Comparison of ENCODE assay signal across 16 cellular contexts in the genomic region with DNA sequence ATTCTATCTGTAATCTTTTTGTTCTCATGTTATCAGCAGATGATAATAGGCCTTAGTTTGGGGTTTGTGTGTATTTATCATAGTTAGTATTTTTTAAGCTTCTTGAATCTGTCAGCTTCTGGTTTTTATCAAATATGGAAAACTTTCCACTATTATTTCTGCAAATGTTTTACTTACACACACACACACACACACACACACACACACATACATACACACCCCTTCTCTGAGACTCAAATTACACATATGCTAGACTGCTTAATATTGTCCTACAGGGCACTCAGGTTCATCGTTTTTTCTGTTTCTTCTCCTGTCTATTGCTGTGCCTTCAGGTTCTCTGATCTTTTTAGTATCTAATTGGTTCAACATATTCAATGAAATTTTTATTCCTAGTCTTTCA.
"Had no signal": no experiment of that assay in that cellular context is flagged by ENCODE, and none has a peak within 500 bp of the region (broad histone marks: within the 10 kb centered on the region; RNA-seq: fewer than 3 reads in every experiment).

No MANE protein-coding gene starts in this region.

- H3K27ac Mint-ChIP-seq: activated CD4-positive, alpha-beta T cell treated with anti-CD3 and anti-CD28 coated beads, Interleukin-2, amount 10 ng/mL, durations not matched to agents 7 days and 5 days; activated naive CD8-positive, alpha-beta T cell treated with anti-CD3 and anti-CD28 coated beads for 36 hours; stimulated activated effector memory CD8-positive, alpha-beta T cell treated with anti-CD3 and anti-CD28 coated beads, Interleukin-12 subunit alpha, Interleukin-12 subunit beta, amount 100 ng/mL, for 72 hours; T-helper 2 cell treated with Interferon-gamma antibody and Interleukin-4, amounts not matched to agents 5 μg/mL and 100 μg/mL, for 36 hours had no signal

- H3K4me3 Mint-ChIP-seq: activated CD4-positive, alpha-beta T cell treated with anti-CD3 and anti-CD28 coated beads, Interleukin-2, amount 10 ng/mL, durations not matched to agents 7 days and 5 days; activated naive CD8-positive, alpha-beta T cell treated with anti-CD3 and anti-CD28 coated beads for 36 hours; naive B cell; stimulated activated effector memory CD8-positive, alpha-beta T cell treated with anti-CD3 and anti-CD28 coated beads, Interleukin-12 subunit alpha, Interleukin-12 subunit beta, amount 100 ng/mL, for 72 hours; T-helper 2 cell treated with Interferon-gamma antibody and Interleukin-4, amounts not matched to agents 5 μg/mL and 100 μg/mL, for 36 hours had no signal

- H3K36me3 ChIP-seq: lower lobe of right lung had no signal

- H3K27ac ChIP-seq: epithelial cell of prostate, foreskin keratinocyte, lower lobe of right lung had no signal

- H3K9me3 Mint-ChIP-seq: activated CD4-positive, alpha-beta T cell treated with anti-CD3 and anti-CD28 coated beads, Interleukin-2, amount 10 ng/mL, durations not matched to agents 7 days and 5 days; activated naive CD8-positive, alpha-beta T cell treated with anti-CD3 and anti-CD28 coated beads for 36 hours; immature natural killer cell; naive B cell; stimulated activated effector memory CD8-positive, alpha-beta T cell treated with anti-CD3 and anti-CD28 coated beads, Interleukin-12 subunit alpha, Interleukin-12 subunit beta, amount 100 ng/mL, for 72 hours; T-helper 2 cell treated with Interferon-gamma antibody and Interleukin-4, amounts not matched to agents 5 μg/mL and 100 μg/mL, for 36 hours had no signal

- DNase-seq: activated CD4-positive, alpha-beta T cell treated with anti-CD3 and anti-CD28 coated beads, Interleukin-2, amount 10 ng/mL, durations not matched to agents 7 days and 5 days; activated CD4-positive, CD25-positive, alpha-beta regulatory T cell; activated CD8-positive, alpha-beta memory T cell treated with anti-CD3 and anti-CD28 coated beads, Interleukin-2, amount 50 U/mL, for 48 hours; activated gamma-delta T cell treated with Interleukin-2 at 50 U/mL for 16 hours; activated naive CD8-positive, alpha-beta T cell treated with anti-CD3 and anti-CD28 coated beads for 36 hours; anterior cingulate cortex; cerebellar nuclear complex; foreskin keratinocyte; head of caudate nucleus; immature natural killer cell; lower lobe of right lung; midbrain; naive B cell had no signal

- H3K9me3 ChIP-seq: lower lobe of right lung had no signal

- H3K27me3 ChIP-seq: foreskin keratinocyte had no signal

- H3K27me3 Mint-ChIP-seq: activated CD4-positive, alpha-beta T cell treated with anti-CD3 and anti-CD28 coated beads, Interleukin-2, amount 10 ng/mL, durations not matched to agents 7 days and 5 days; activated naive CD8-positive, alpha-beta T cell treated with anti-CD3 and anti-CD28 coated beads for 36 hours; naive B cell had no signal

- H3K4me3 ChIP-seq: lower lobe of right lung had no signal
